ENCODE assay signal across 11 cellular contexts in the genomic region with DNA sequence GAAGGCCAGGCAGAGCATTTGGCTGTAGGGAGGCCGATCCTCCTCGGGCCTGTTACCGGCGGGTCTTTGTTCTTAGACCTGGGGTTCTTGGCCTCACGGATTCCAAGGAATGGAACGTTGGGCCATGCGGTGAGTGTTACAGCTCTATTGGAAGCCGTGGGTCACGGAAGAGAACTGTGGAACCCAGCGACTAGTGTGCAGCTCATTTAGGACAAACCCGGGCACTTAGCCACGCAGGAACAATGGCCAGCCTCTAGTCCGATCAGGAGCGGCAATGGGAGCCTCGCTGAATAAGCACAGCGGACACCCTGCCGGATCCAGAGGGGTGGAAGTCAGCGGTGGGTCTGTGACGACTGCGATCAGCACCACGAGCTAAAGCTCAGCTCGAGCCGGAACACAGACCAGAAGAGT. TPM values are rescaled to one million over a fixed set of nuclear protein-coding genes. Genes with fewer than 3 reads are reported as not detected.
DNase-seq lines count a peak whose midpoint lies in the region; ATAC-seq and TF ChIP-seq lines count a peak whose summit lies in the region.
"Had no signal": no experiment of that assay in that cellular context is flagged by ENCODE, and none has a peak within 500 bp of the region (broad histone marks: within the 10 kb centered on the region; RNA-seq: fewer than 3 reads in every experiment).

No MANE protein-coding gene starts in this region.

- peaks cover 15% of the 10 kb centered on the region for H3K36me3 Mint-ChIP-seq in WTC11
- peaks cover 3% of the 10 kb centered on the region for H3K36me3 Mint-ChIP-seq in progenitor cell of endocrine pancreas (ENCODE audit: insufficient read depth)
- H3K36me3 Mint-ChIP-seq in activated naive CD4-positive, alpha-beta T cell treated with anti-CD3 and anti-CD28 coated beads, Interleukin-2, amount 50 U/mL, for 72 hours = no peaks in the 10 kb centered on the region

- intact Hi-C loops in right cardiac atrium (cut with DNase I) = loop anchor here in 2 of 4 donors (10.0 kb wide), 2 partner anchors 131 to 191 kb away; a partner anchor contains a TSS

- H3K27ac ChIP-seq in 22Rv1 (peak overlapping the region; percentile 94), right cardiac atrium (ENCODE audit: low read length) (peak overlapping the region; percentile 38)

- CTCF ChIA-PET in WTC11 (lab: Charles Lee) = interaction anchor here (1.1 to 3.1 kb wide), 7 partner anchors 27 to 198 kb away, joined by 3 to 22 read pairs (median 7); no protein-coding TSS in a partner anchor

- no peak overlapping the region for H3K4me3 ChIP-seq in right cardiac atrium (ENCODE audit: low read length)

- POLR2A ChIA-PET in WTC11 (lab: Charles Lee) = no interaction called here

- DNase-seq in WTC11 (ENCODE audit: low spot score) (no peak), right cardiac atrium (peak in 2 of 3 donors; percentile 41 to 61), progenitor cell of endocrine pancreas (ENCODE audit: low spot score, unreplicated experiment) (no peak)
- no peak for DNase-seq in activated naive CD4-positive, alpha-beta T cell treated with anti-CD3 and anti-CD28 coated beads, Interleukin-2, amount 50 U/mL, for 72 hours (ENCODE audit: low spot score in 2 of 2)
- DNase-seq in stimulated activated CD8-positive, alpha-beta memory T cell treated with anti-CD3 and anti-CD28 coated beads, Interleukin-4, amount 100 ng/mL, for 48 hours = no peak
- no peak for DNase-seq in stimulated activated CD4-positive, alpha-beta T cell treated with anti-CD3 and anti-CD28 coated beads, Interleukin-4, amount 100 ng/mL, for 1 hour
- DNase-seq: activated T-cell treated with anti-CD3 and anti-CD28 coated beads, Interleukin-2, amount 50 U/mL, for 48 hours; effector memory CD4-positive, alpha-beta T cell; NCI-H748 treated with DMSO at 0.1 percent for 48 hours had no signal

- ATAC-seq in WTC11 = no peak
- ATAC-seq in right cardiac atrium = no peak
- no peak for ATAC-seq in GM18873 (IDR thresholded peaks at IDR 0.05; ENCODE audit: low FRiP score, unreplicated experiment)
- no peak for ATAC-seq in activated naive CD4-positive, alpha-beta T cell treated with anti-CD3 and anti-CD28 coated beads, Interleukin-2, amount 50 U/mL, for 72 hours

- no peak overlapping the region for H3K4me3 Mint-ChIP-seq in WTC11
- H3K4me3 Mint-ChIP-seq in progenitor cell of endocrine pancreas (ENCODE audit: low read depth) = no peak overlapping the region

- H3K9me3 Mint-ChIP-seq in WTC11 (no peaks in the 10 kb centered on the region), progenitor cell of endocrine pancreas (ENCODE audit: low read depth) (no peaks in the 10 kb centered on the region)
- no peaks in the 10 kb centered on the region for H3K9me3 Mint-ChIP-seq in activated naive CD4-positive, alpha-beta T cell treated with anti-CD3 and anti-CD28 coated beads, Interleukin-2, amount 50 U/mL, for 72 hours

- H3K27ac Mint-ChIP-seq in WTC11 (peak overlapping the region; percentile 82), progenitor cell of endocrine pancreas (peak overlapping the region; percentile 98)
- peak overlapping the region in 1 of 2 donors; percentile 72 for H3K27ac Mint-ChIP-seq in activated naive CD4-positive, alpha-beta T cell treated with anti-CD3 and anti-CD28 coated beads, Interleukin-2, amount 50 U/mL, for 72 hours

- 83% methylated on average over 23 of the region's 23 CpGs for WGBS in right cardiac atrium

- H3K27me3 Mint-ChIP-seq in WTC11 (ENCODE audit: low read depth) (no peaks in the 10 kb centered on the region), progenitor cell of endocrine pancreas (no peaks in the 10 kb centered on the region)

- TF ChIP-seq CTCF in 22Rv1 (IDR thresholded peaks at IDR 0.05) (no peak), WTC11 (IDR thresholded peaks at IDR 0.05) (no peak), progenitor cell of endocrine pancreas (IDR thresholded peaks at IDR 0.05; ENCODE audit: unreplicated experiment) (no peak)

- H3K4me1 Mint-ChIP-seq in WTC11 (peaks cover 21% of the 10 kb centered on the region), progenitor cell of endocrine pancreas (ENCODE audit: low read depth) (peaks cover 52% of the 10 kb centered on the region)

- H3K9me3 ChIP-seq in right cardiac atrium (ENCODE audit: control insufficient read depth, low read length) = no peaks in the 10 kb centered on the region

- H3K4me1 ChIP-seq in right cardiac atrium (ENCODE audit: control insufficient read depth, insufficient read depth, low read length) = peaks cover 20% of the 10 kb centered on the region

- no peaks in the 10 kb centered on the region for H3K27me3 ChIP-seq in right cardiac atrium (ENCODE audit: control insufficient read depth, insufficient read depth)

TF ChIP-seq in WTC11, 78 proteins besides CTCF, POLR2A, EP300 and RAD21:
- no peak for TF ChIP-seq RORB (CRISPR knock-in tag; IDR thresholded peaks at IDR 0.05)
- TF ChIP-seq TCF7 (CRISPR knock-in tag; IDR thresholded peaks at IDR 0.05; ENCODE audit: low read depth) = no peak
- no peak for TF ChIP-seq SMAD3 (CRISPR knock-in tag; IDR thresholded peaks at IDR 0.05; ENCODE audit: borderline replicate concordance)
- TF ChIP-seq KAT7 (CRISPR knock-in tag; IDR thresholded peaks at IDR 0.05; ENCODE audit: borderline replicate concordance) = no peak
- no peak for TF ChIP-seq MXD4 (CRISPR knock-in tag; IDR thresholded peaks at IDR 0.05; ENCODE audit: borderline replicate concordance)
- TF ChIP-seq ZNF317 (CRISPR knock-in tag; IDR thresholded peaks at IDR 0.05; ENCODE audit: borderline replicate concordance, low read depth) = no peak
- no peak for TF ChIP-seq ZNF232 (CRISPR knock-in tag; IDR thresholded peaks at IDR 0.05)
- TF ChIP-seq, protein P1, sequence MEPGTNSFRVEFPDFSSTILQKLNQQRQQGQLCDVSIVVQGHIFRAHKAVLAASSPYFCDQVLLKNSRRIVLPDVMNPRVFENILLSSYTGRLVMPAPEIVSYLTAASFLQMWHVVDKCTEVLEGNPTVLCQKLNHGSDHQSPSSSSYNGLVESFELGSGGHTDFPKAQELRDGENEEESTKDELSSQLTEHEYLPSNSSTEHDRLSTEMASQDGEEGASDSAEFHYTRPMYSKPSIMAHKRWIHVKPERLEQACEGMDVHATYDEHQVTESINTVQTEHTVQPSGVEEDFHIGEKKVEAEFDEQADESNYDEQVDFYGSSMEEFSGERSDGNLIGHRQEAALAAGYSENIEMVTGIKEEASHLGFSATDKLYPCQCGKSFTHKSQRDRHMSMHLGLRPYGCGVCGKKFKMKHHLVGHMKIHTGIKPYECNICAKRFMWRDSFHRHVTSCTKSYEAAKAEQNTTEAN (CRISPR knock-in tag; IDR thresholded peaks at IDR 0.05) = no peak
- no peak for TF ChIP-seq ZNF121 (CRISPR knock-in tag; IDR thresholded peaks at IDR 0.05)

RNA-seq across cellular contexts. Expression of a gene that starts 53.9 kb away (rescaled TPM):
- total RNA-seq in WTC11 (2021) (46.2 to 52.2 TPM (median 51.9 TPM) in 3 replicates), right cardiac atrium (10 to 100 TPM; 20.2 to 28.9 (median 25.3) TPM), progenitor cell of endocrine pancreas (36.1 and 38.4 TPM in 2 replicates)
- 58.8 TPM for polyA plus RNA-seq in right cardiac atrium
- 10 to 100 TPM; 53.5 to 61.6 TPM for total RNA-seq in activated naive CD4-positive, alpha-beta T cell treated with anti-CD3 and anti-CD28 coated beads, Interleukin-2, amount 50 U/mL, for 72 hours

Comparison
In these comparisons a context has a peak if more than half of its experiments do, and no peak if none do; other contexts are left out.
1. DNase-seq: peak in right cardiac atrium (2 of 3); none in WTC11 (single experiment), progenitor cell of endocrine pancreas (single experiment), activated naive CD4-positive, alpha-beta T cell treated with anti-CD3 and anti-CD28 coated beads, Interleukin-2, amount 50 U/mL, for 72 hours (0 of 2), stimulated activated CD8-positive, alpha-beta memory T cell treated with anti-CD3 and anti-CD28 coated beads, Interleukin-4, amount 100 ng/mL, for 48 hours (single experiment) and stimulated activated CD4-positive, alpha-beta T cell treated with anti-CD3 and anti-CD28 coated beads, Interleukin-4, amount 100 ng/mL, for 1 hour (single experiment).